Comparison of ENCODE assay signal across 9 cellular contexts in the genomic region with DNA sequence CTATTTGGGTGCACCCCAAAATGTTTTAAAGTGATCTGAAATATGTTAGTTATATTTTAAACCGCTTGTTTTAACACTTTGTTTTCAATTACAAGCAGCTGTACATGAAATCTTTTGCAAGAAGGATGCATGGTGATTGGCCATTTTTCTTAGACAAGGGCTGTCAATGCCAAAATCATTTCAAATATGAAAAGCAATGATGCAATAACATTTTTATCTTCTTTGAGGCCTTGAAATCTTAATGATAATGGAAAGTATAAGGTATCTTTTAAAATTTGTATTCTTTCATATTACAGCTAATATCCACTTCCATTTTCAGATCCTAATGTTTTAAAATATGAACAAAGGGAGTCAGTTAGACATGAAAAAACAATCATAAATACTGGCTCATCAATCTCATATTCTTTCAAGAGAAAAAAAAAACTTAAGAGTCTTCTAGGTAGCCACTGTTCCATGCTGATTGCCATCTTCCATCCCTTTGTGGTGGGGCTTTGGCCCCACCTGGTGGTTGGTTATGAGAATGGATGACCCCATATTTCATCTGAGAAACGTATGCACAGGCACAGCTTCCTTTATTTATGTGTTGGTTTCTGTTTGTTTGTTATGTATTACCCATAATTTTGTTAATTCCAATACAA.
DNase-seq lines count a peak whose midpoint lies in the region; ATAC-seq and TF ChIP-seq lines count a peak whose summit lies in the region.
"Had no signal": no experiment of that assay in that cellular context is flagged by ENCODE, and none has a peak within 500 bp of the region (broad histone marks: within the 10 kb centered on the region; RNA-seq: fewer than 3 reads in every experiment).

No MANE protein-coding gene starts in this region.

- intact Hi-C loops in testis (cut with DNase I; ENCODE audit: low total_unique reads): no loop called here

- no peak for TF ChIP-seq POLR2A in testis (IDR thresholded peaks at IDR 0.05)

- peak; percentile 41 to 75 (median 49) for TF ChIP-seq CTCF in testis (IDR thresholded peaks at IDR 0.05)

- H3K27me3 ChIP-seq in testis: no peaks in the 10 kb centered on the region

- H3K27ac ChIP-seq in testis: no peak overlapping the region
- H3K27ac ChIP-seq: epithelial cell of prostate had no signal

- H3K4me1 ChIP-seq in testis: no peaks in the 10 kb centered on the region

- H3K4me3 ChIP-seq in testis: no peak overlapping the region

- 42% methylated on average over 2 of the region's 2 CpGs for WGBS in testis, 2 donors

- ATAC-seq in GM19372 (IDR thresholded peaks at IDR 0.05; ENCODE audit: low read depth, unreplicated experiment) (peak; percentile 97), HG03196 (IDR thresholded peaks at IDR 0.05; ENCODE audit: unreplicated experiment) (peak; percentile 99)

- DNase-seq in NCI-H2029 treated with DMSO at 0.1 percent for 48 hours (lab: John Stamatoyannopoulos, UW) (peak; percentile 6), NCI-H2029 (lab: John Stamatoyannopoulos, UW) (no peak), NCI-H460 (ENCODE audit: extremely low read depth, low read depth) (peak; percentile 53), amniotic epithelial cell (ENCODE audit: low read depth) (peak; percentile 48), islet precursor cell (peak; percentile 71), testis (peak; percentile 65)

- no peaks in the 10 kb centered on the region for H3K9me3 ChIP-seq in testis

- H3K36me3 ChIP-seq in testis (ENCODE audit: low read depth, missing control alignments): no peaks in the 10 kb centered on the region
